ENCODE assay signal across 1 cellular context in the genomic region with DNA sequence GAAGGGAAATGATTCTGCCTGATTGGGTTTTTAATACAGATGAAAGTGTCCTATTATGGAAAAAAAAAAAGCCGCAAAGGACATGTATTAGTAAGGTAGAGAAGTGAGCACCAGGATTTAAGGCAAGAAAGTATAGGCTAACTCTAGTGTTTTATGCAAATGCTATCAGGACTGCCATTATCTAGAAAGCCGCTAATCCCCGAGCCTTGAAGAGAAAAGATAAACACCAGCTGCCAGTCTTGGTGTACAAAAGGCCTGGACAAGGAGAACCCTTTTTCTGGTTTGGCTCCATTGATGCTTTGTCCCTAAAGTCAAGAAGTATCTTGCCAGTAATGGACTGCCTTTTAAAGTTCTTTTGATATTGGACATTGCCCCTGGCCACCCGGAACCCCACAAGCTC.
A peak's percentile ranks its signal among the peaks of the same experiment; 100 is the strongest.
TF ChIP-seq lines count a peak whose summit lies in the region.

No MANE protein-coding gene starts in this region.

TF ChIP-seq in K562, 482 proteins besides CTCF, POLR2A, EP300 and RAD21:
- TF ChIP-seq CC2D1A (IDR thresholded peaks at IDR 0.05) (no peak), DPF2 (IDR thresholded peaks at IDR 0.05) (peak; percentile 67), CBX8 (IDR thresholded peaks at IDR 0.05; ENCODE audit: borderline replicate concordance, extremely low read depth, low read depth, low read length, poor library complexity, severe bottlenecking) (no peak), FOXK2 (conservative IDR thresholded peaks at IDR 0.05 in 1 of 2, IDR thresholded peaks at IDR 0.05 in 1 of 2; ENCODE audit: low read depth in 2 of 2) (peak in 1 of 2 experiments; percentile 58; a peak in 1 of 4 replicates), MTA2 (IDR thresholded peaks at IDR 0.05; ENCODE audit: low read depth) (0 out of 2 replicates have a peak, but pooled peaks have one; percentile 21), KLF10 (CRISPR knock-in tag; IDR thresholded peaks at IDR 0.05) (no peak), TCF3 (CRISPR knock-in tag; IDR thresholded peaks at IDR 0.05) (peak; percentile 30; the same call in 1 of the 2 replicates), ZFP36 (IDR thresholded peaks at IDR 0.05; ENCODE audit: low read depth, low read length, partially characterized antibody) (no peak), TAL1 (IDR thresholded peaks at IDR 0.05) (peak; percentile 28; the same call in 1 of the 2 replicates), ZBTB8A (IDR thresholded peaks at IDR 0.05; ENCODE audit: partially characterized antibody) (no peak), ARID1B (IDR thresholded peaks at IDR 0.05) (peak; percentile 63), CBFA2T2 (conservative IDR thresholded peaks at IDR 0.05) (0 out of 2 replicates have a peak, but pooled peaks have one; percentile 17), PKNOX1 (IDR thresholded peaks at IDR 0.05) (peak; percentile 53), JUND (IDR thresholded peaks at IDR 0.05; ENCODE audit: borderline replicate concordance, low read depth, low read length) (no peak), JUND (tag; IDR thresholded peaks at IDR 0.05; ENCODE audit: borderline replicate concordance, low read depth, low read length) (no peak), ZNF121 (CRISPR knock-in tag; conservative IDR thresholded peaks at IDR 0.05) (no peak), ZNF398 (CRISPR knock-in tag; IDR thresholded peaks at IDR 0.05) (no peak), CBFA2T3 (IDR thresholded peaks at IDR 0.05) (peak; percentile 62), TEAD4 (IDR thresholded peaks at IDR 0.05; ENCODE audit: low read length) (peak; percentile 53; the same call in 1 of the 2 replicates), TEAD4 (CRISPR knock-in tag; IDR thresholded peaks at IDR 0.05; ENCODE audit: borderline replicate concordance) (no peak), CXXC5 (CRISPR knock-in tag; IDR thresholded peaks at IDR 0.05) (peak; percentile 71), SMARCA4 (IDR thresholded peaks at IDR 0.05) (peak; percentile 42; the same call in 1 of the 2 replicates)
